ENCODE assay signal across 14 cellular contexts in the genomic region with DNA sequence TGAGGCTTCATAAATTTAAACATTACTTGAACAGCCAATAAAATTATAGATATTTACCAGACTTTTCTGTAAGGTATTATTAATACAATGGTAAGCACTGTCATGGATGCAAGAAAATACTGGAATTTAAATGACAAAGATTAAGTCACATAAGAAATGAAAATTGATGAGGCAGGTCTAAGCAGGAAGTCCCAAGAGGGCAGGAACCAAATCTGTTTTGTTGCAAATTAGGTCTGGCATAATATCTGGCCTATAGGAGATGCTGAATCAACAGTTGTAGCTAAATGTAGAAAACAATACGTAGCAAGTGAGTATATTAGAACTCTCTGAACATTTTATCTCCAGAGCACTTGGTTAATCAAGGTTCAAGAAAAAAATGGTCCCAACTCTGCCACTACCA.
"Had no signal": no experiment of that assay in that cellular context is flagged by ENCODE, and none has a peak within 500 bp of the region (broad histone marks: within the 10 kb centered on the region; RNA-seq: fewer than 3 reads in every experiment).

No MANE protein-coding gene starts in this region.

- H3K9me3 Mint-ChIP-seq: activated naive CD8-positive, alpha-beta T cell treated with anti-CD3 and anti-CD28 coated beads, Interleukin-2, amount 50 U/mL, for 24 hours; neural crest cell had no signal

- H3K4me3 ChIP-seq: heart left ventricle, tibial nerve, vagina had no signal

- H3K36me3 ChIP-seq: tibial nerve, vagina had no signal

- H3K9me3 ChIP-seq: vagina had no signal

- DNase-seq: activated CD4-positive, alpha-beta T cell treated with anti-CD3 and anti-CD28 coated beads for 4 hours; activated CD8-positive, alpha-beta memory T cell treated with anti-CD3 and anti-CD28 coated beads, Interleukin-2, amount 50 U/mL, for 48 hours; activated CD8-positive, alpha-beta T cell treated with anti-CD3 and anti-CD28 coated beads, Interleukin-2, amount 10 ng/mL, durations not matched to agents 7 days and 5 days; activated naive CD4-positive, alpha-beta T cell; activated naive CD8-positive, alpha-beta T cell treated with anti-CD3 and anti-CD28 coated beads, Interleukin-2, amount 50 U/mL, for 24 hours; foreskin melanocyte; heart left ventricle; left colon; mammary epithelial cell; retina; T-helper 9 cell had no signal

- H3K4me3 Mint-ChIP-seq: activated CD8-positive, alpha-beta T cell treated with anti-CD3 and anti-CD28 coated beads, Interleukin-2, amount 10 ng/mL, durations not matched to agents 7 days and 5 days; activated naive CD8-positive, alpha-beta T cell treated with anti-CD3 and anti-CD28 coated beads, Interleukin-2, amount 50 U/mL, for 24 hours had no signal

- H3K27me3 Mint-ChIP-seq: activated naive CD8-positive, alpha-beta T cell treated with anti-CD3 and anti-CD28 coated beads, Interleukin-2, amount 50 U/mL, for 24 hours had no signal

- H3K27ac Mint-ChIP-seq: activated CD8-positive, alpha-beta T cell treated with anti-CD3 and anti-CD28 coated beads, Interleukin-2, amount 10 ng/mL, durations not matched to agents 7 days and 5 days; activated naive CD8-positive, alpha-beta T cell treated with anti-CD3 and anti-CD28 coated beads, Interleukin-2, amount 50 U/mL, for 24 hours had no signal

- ATAC-seq: activated CD8-positive, alpha-beta T cell treated with anti-CD3 and anti-CD28 coated beads, Interleukin-2, amount 10 ng/mL, durations not matched to agents 7 days and 5 days; activated naive CD8-positive, alpha-beta T cell treated with anti-CD3 and anti-CD28 coated beads, Interleukin-2, amount 50 U/mL, for 24 hours; left colon had no signal

- H3K27me3 ChIP-seq: heart left ventricle, tibial nerve, vagina had no signal
